ENCODE assay signal across 8 cellular contexts in the genomic region with DNA sequence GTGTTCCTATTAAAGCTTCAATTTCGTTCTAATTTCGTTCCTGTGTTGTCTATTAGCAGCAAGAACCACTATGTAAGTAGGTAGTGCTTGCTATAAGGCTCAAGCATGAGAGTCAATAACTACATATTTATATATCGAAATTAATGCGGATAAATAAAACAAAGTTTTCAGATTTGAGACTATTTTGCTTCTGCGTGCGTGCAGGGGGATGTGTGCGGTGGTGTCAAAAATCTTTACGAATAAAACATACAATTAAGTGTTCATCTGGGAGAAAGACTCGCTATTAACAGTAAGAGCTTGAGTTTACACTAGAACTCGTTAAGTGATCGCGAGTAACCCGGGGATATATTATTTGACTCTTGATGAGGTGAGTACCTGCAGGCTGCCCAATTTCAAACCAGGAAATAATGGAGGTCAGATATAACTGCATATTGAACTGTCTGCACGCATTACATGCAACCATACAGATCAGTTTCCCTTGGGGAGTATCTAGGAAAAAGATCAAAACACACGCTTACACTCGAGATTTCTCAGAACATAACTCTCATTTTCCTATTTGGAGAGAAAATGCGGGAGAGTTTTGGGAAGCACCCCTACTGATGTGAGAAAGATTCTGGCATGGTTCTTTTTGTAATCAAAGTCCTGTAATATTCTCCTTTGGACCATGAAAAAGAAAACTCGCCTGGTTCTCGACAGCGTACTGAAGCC.
DNase-seq lines count a peak whose midpoint lies in the region; ATAC-seq and TF ChIP-seq lines count a peak whose summit lies in the region.

No MANE protein-coding gene starts in this region.

- H3K36me3 ChIP-seq in HUES6 (ENCODE audit: control insufficient read depth, insufficient read depth, low read length): peaks cover 36% of the 10 kb centered on the region

- POLR2A ChIA-PET in GM10248 (lab: Yijun Ruan, JAX): interaction anchor here (1.2 to 1.4 kb wide), 3 partner anchors 8 to 13 kb away, joined by 3 to 4 read pairs (median 4); no protein-coding TSS in a partner anchor

- DNase-seq in GM10248 (ENCODE audit: extremely low spot score): peak; percentile 19

- no peaks in the 10 kb centered on the region for H3K9me3 ChIP-seq in HUES6 (ENCODE audit: control insufficient read depth, insufficient read depth, low read depth, low read length)

- H3K27me3 ChIP-seq in HUES6 (ENCODE audit: control insufficient read depth, insufficient read depth, low read length): no peaks in the 10 kb centered on the region

- no peaks in the 10 kb centered on the region for H3K27me3 Mint-ChIP-seq in activated naive CD8-positive, alpha-beta T cell

- peak overlapping the region; percentile 94 for H3K9ac ChIP-seq in HUES6 (ENCODE audit: low read length)

- no peak for TF ChIP-seq CTCF in GM10248 (IDR thresholded peaks at IDR 0.05; ENCODE audit: control extremely low read depth, extremely low read depth, low read depth, missing control alignments)

- no peaks in the 10 kb centered on the region; the same call in 1 of the 2 replicates for H3K4me1 ChIP-seq in HUES6 (ENCODE audit: control insufficient read depth, insufficient read depth, low read length)

- no peaks in the 10 kb centered on the region for H3K9me3 Mint-ChIP-seq in activated naive CD8-positive, alpha-beta T cell (ENCODE audit: low read depth)

- CTCF ChIA-PET in GM10248 (lab: Yijun Ruan, JAX): interaction anchor here (1.0 to 3.3 kb wide), 14 partner anchors 10 to 1144 kb away, joined by 3 to 14 read pairs (median 4); a partner anchor contains a TSS

- peaks cover 7% of the 10 kb centered on the region for H3K36me3 Mint-ChIP-seq in activated naive CD8-positive, alpha-beta T cell

- H3K4me1 Mint-ChIP-seq in activated naive CD8-positive, alpha-beta T cell (ENCODE audit: low read depth): peaks cover 46% of the 10 kb centered on the region

- H3K4me3 ChIP-seq in HUES6 (ENCODE audit: low read depth, low read length): peak overlapping the region; percentile 100
- H3K4me3 ChIP-seq in iPS-11a (ENCODE audit: low read depth, low read length): peak overlapping the region; percentile 89
- peak overlapping the region; percentile 64 to 99 (median 90) for H3K4me3 ChIP-seq in skin epidermis

- ATAC-seq in HG03521 (IDR thresholded peaks at IDR 0.05; ENCODE audit: unreplicated experiment): no peak
- ATAC-seq in GM18867 (IDR thresholded peaks at IDR 0.05; ENCODE audit: unreplicated experiment): no peak
- ATAC-seq in GM18498 (IDR thresholded peaks at IDR 0.05; ENCODE audit: unreplicated experiment): no peak

- H3K27ac ChIP-seq in HUES6 (ENCODE audit: low read depth, low read length): peak overlapping the region; percentile 93
- peak overlapping the region; percentile 94 to 99 (median 98) for H3K27ac ChIP-seq in skin epidermis

- H3K4me3 Mint-ChIP-seq in activated naive CD8-positive, alpha-beta T cell: peak overlapping the region; percentile 100

- H3K27ac Mint-ChIP-seq in activated naive CD8-positive, alpha-beta T cell: peak overlapping the region; percentile 90
